8 cellular contexts compared by ENCODE assay signal in genomic region chr14:63544641-63545234, GRCh38.
DNase-seq lines count a peak whose midpoint lies in the region; TF ChIP-seq lines count a peak whose summit lies in the region.

No MANE protein-coding gene starts in this region.

- peak overlapping the region; percentile 91 for H3K4me3 Mint-ChIP-seq in nephron progenitor cell

- peaks cover 3% of the 10 kb centered on the region for H3K27me3 Mint-ChIP-seq in nephron progenitor cell (ENCODE audit: low read depth, poor library complexity)

- no peaks in the 10 kb centered on the region for H3K36me3 ChIP-seq in effector memory CD4-positive, alpha-beta T cell (ENCODE audit: control insufficient read depth, insufficient read depth, low read length)

- TF ChIP-seq POLR2A in NB4 (IDR thresholded peaks at IDR 0.05; ENCODE audit: extremely low read depth, insufficient read length) = no peak

- H3K27ac Mint-ChIP-seq in nephron progenitor cell = no peak overlapping the region

- peak; percentile 1 for DNase-seq in NCI-H1092 (lab: John Stamatoyannopoulos, UW)
- DNase-seq in NCI-H1092 treated with DMSO at 0.1 percent for 48 hours (lab: John Stamatoyannopoulos, UW) = no peak
- DNase-seq in NB4 (ENCODE audit: low read depth) = peak; percentile 34
- DNase-seq in cerebellar cortex (ENCODE audit: low spot score) = peak; percentile 42
- no peak for DNase-seq in nephron progenitor cell
- DNase-seq in cortex of kidney (lab: John Stamatoyannopoulos, UW) = no peak
- no peak for DNase-seq in middle frontal gyrus (ENCODE audit: extremely low spot score, low spot score)
- no peak for DNase-seq in effector memory CD4-positive, alpha-beta T cell

- peaks cover 6% of the 10 kb centered on the region for H3K4me1 ChIP-seq in effector memory CD4-positive, alpha-beta T cell (ENCODE audit: control insufficient read depth, insufficient read depth, low read length, poor library complexity, severe bottlenecking)

- H3K9me3 ChIP-seq in effector memory CD4-positive, alpha-beta T cell (ENCODE audit: control insufficient read depth, low read length) = no peaks in the 10 kb centered on the region

- H3K27ac ChIP-seq in effector memory CD4-positive, alpha-beta T cell (ENCODE audit: insufficient read depth, low read length, poor library complexity, severe bottlenecking) = no peak overlapping the region

- TF ChIP-seq CTCF in NB4 (IDR thresholded peaks at IDR 0.05; ENCODE audit: low read depth, low read length) (peak; percentile 22), nephron progenitor cell (IDR thresholded peaks at IDR 0.05) (no peak)

- peaks cover 39% of the 10 kb centered on the region for H3K4me1 Mint-ChIP-seq in nephron progenitor cell

- peak overlapping the region; percentile 85 for H3K4me3 ChIP-seq in NB4 (ENCODE audit: low read depth, low read length)
- H3K4me3 ChIP-seq in effector memory CD4-positive, alpha-beta T cell (ENCODE audit: insufficient read depth, low read depth, low read length, poor library complexity, severe bottlenecking) = no peak overlapping the region

- no peaks in the 10 kb centered on the region for H3K9me3 Mint-ChIP-seq in nephron progenitor cell

- peaks cover 6% of the 10 kb centered on the region for H3K36me3 Mint-ChIP-seq in nephron progenitor cell (ENCODE audit: low read depth)

- H3K27me3 ChIP-seq in effector memory CD4-positive, alpha-beta T cell (replicated peaks; ENCODE audit: control insufficient read depth, insufficient read depth, low read length, poor library complexity, severe bottlenecking) = no peaks in the 10 kb centered on the region

Comparison
In these comparisons a context has a peak if more than half of its experiments do, and no peak if none do; other contexts are left out.
1. DNase-seq: peak in NCI-H1092 (single experiment), NB4 (single experiment) and cerebellar cortex (single experiment); none in NCI-H1092 treated with DMSO at 0.1 percent for 48 hours (single experiment), nephron progenitor cell (single experiment), cortex of kidney (single experiment), middle frontal gyrus (single experiment) and effector memory CD4-positive, alpha-beta T cell (0 of 3).